Comparison of ENCODE assay signal across 17 cellular contexts in genomic region chr2:9278439-9278838, GRCh38.
"Had no signal": no experiment of that assay in that cellular context is flagged by ENCODE, and none has a peak within 500 bp of the region (broad histone marks: within the 10 kb centered on the region; RNA-seq: fewer than 3 reads in every experiment).

No MANE protein-coding gene starts in this region.

- ATAC-seq: body of pancreas; effector memory CD8-positive, alpha-beta T cell; left lung; stimulated activated naive CD8-positive, alpha-beta T cell treated with anti-CD3 and anti-CD28 coated beads, Interleukin-15, Interleukin-2, amounts not matched to agents 100 U/mL and 50 U/mL, for 24 hours had no signal

- DNase-seq: activated CD4-positive, alpha-beta memory T cell treated with anti-CD3 and anti-CD28 coated beads, Interleukin-2, amount 10 ng/mL, durations not matched to agents 7 days and 5 days; activated CD4-positive, alpha-beta T cell treated with anti-CD3 and anti-CD28 coated beads for 48 hours; activated CD4-positive, CD25-positive, alpha-beta regulatory T cell; activated naive CD4-positive, alpha-beta T cell treated with anti-CD3 and anti-CD28 coated beads for 36 hours; activated T-cell treated with anti-CD3 and anti-CD28 coated beads, Interleukin-2, amount 50 U/mL, for 24 hours; body of pancreas; effector memory CD8-positive, alpha-beta T cell; erythroblast; left lung; midbrain; nephron progenitor cell; occipital lobe; stimulated activated naive CD8-positive, alpha-beta T cell treated with anti-CD3 and anti-CD28 coated beads, Interleukin-15, Interleukin-2, amounts not matched to agents 100 U/mL and 50 U/mL, for 24 hours; substantia nigra; T1000; tibial artery had no signal

- H3K36me3 ChIP-seq: left lung had no signal

- H3K9me3 ChIP-seq: body of pancreas, left lung, tibial artery had no signal

- H3K27ac Mint-ChIP-seq: activated CD4-positive, alpha-beta memory T cell treated with anti-CD3 and anti-CD28 coated beads, Interleukin-2, amount 10 ng/mL, durations not matched to agents 7 days and 5 days; activated naive CD4-positive, alpha-beta T cell treated with anti-CD3 and anti-CD28 coated beads for 36 hours; activated T-cell treated with anti-CD3 and anti-CD28 coated beads, Interleukin-2, amount 50 U/mL, for 24 hours; activated T-helper 2 cell treated with anti-CD3 and anti-CD28 coated beads, Interferon-gamma antibody, Interleukin-2, Interleukin-4, amounts not matched to agents 10 μg/mL and 5 μg/mL and 100 μg/mL, durations not matched to agents 14 hours and 24 hours and 36 hours; effector memory CD8-positive, alpha-beta T cell; nephron progenitor cell had no signal

- H3K4me3 Mint-ChIP-seq: activated CD4-positive, alpha-beta memory T cell treated with anti-CD3 and anti-CD28 coated beads, Interleukin-2, amount 10 ng/mL, durations not matched to agents 7 days and 5 days; activated naive CD4-positive, alpha-beta T cell treated with anti-CD3 and anti-CD28 coated beads for 36 hours; activated T-cell treated with anti-CD3 and anti-CD28 coated beads, Interleukin-2, amount 50 U/mL, for 24 hours; effector memory CD8-positive, alpha-beta T cell; nephron progenitor cell had no signal

- H3K4me1 Mint-ChIP-seq: activated CD4-positive, alpha-beta memory T cell treated with anti-CD3 and anti-CD28 coated beads, Interleukin-2, amount 10 ng/mL, durations not matched to agents 7 days and 5 days had no signal

- H3K27me3 ChIP-seq: body of pancreas, left lung, tibial artery had no signal

- H3K4me3 ChIP-seq: body of pancreas, left lung, tibial artery had no signal

- H3K9me3 Mint-ChIP-seq: activated CD4-positive, alpha-beta memory T cell treated with anti-CD3 and anti-CD28 coated beads, Interleukin-2, amount 10 ng/mL, durations not matched to agents 7 days and 5 days; activated naive CD4-positive, alpha-beta T cell treated with anti-CD3 and anti-CD28 coated beads for 36 hours; activated T-cell treated with anti-CD3 and anti-CD28 coated beads, Interleukin-2, amount 50 U/mL, for 24 hours; activated T-helper 2 cell treated with anti-CD3 and anti-CD28 coated beads, Interferon-gamma antibody, Interleukin-2, Interleukin-4, amounts not matched to agents 10 μg/mL and 5 μg/mL and 100 μg/mL, durations not matched to agents 14 hours and 24 hours and 36 hours; effector memory CD8-positive, alpha-beta T cell had no signal

- H3K27ac ChIP-seq: body of pancreas, left lung, tibial artery had no signal
